In genomic region chr1:227299238-227299637, GRCh38 we compare ENCODE assay signal across 1 cellular context.
A peak's percentile ranks its signal among the peaks of the same experiment; 100 is the strongest.
TF ChIP-seq lines count a peak whose summit lies in the region.

No MANE protein-coding gene starts in this region.

TF ChIP-seq in K562, 482 proteins besides CTCF, POLR2A, EP300 and RAD21 (continued from another document):
- TF ChIP-seq ZNF318 (IDR thresholded peaks at IDR 0.05; ENCODE audit: borderline replicate concordance in 1 of 2, low read depth in 1 of 2) (peak in 1 of 2 experiments; percentile 60; a peak in 1 of 4 replicates), KDM4B (IDR thresholded peaks at IDR 0.05; ENCODE audit: borderline replicate concordance in 2 of 2, low read depth in 1 of 2) (0 out of 4 replicates have a peak, but pooled peaks of 1 of the 2 experiments have one; percentile 60), CREM (IDR thresholded peaks at IDR 0.05; ENCODE audit: low read depth) (no peak), KDM2B (CRISPR knock-in tag; IDR thresholded peaks at IDR 0.05) (no peak), EHMT2 (IDR thresholded peaks at IDR 0.05) (no peak), MXD1 (CRISPR knock-in tag; IDR thresholded peaks at IDR 0.05; ENCODE audit: borderline replicate concordance, poor library complexity, severe bottlenecking) (no peak), BRCA1 (IDR thresholded peaks at IDR 0.05) (0 out of 2 replicates have a peak, but pooled peaks have one; percentile 68), BRCA1 (CRISPR knock-in tag; IDR thresholded peaks at IDR 0.05) (no peak), RBM34 (IDR thresholded peaks at IDR 0.05; ENCODE audit: borderline replicate concordance, insufficient read depth, low read length) (no peak), ZBED1 (IDR thresholded peaks at IDR 0.05) (no peak), EP400 (IDR thresholded peaks at IDR 0.05) (peak; percentile 36; the same call in 1 of the 2 replicates), KHSRP (IDR thresholded peaks at IDR 0.05) (no peak), LEF1 (IDR thresholded peaks at IDR 0.05) (peak; percentile 15; the same call in 1 of the 2 replicates), BRD9 (IDR thresholded peaks at IDR 0.05; ENCODE audit: low read depth, partially characterized antibody) (peak; percentile 22), ZNF592 (IDR thresholded peaks at IDR 0.05) (peak; percentile 41; the same call in 1 of the 2 replicates), MCM7 (IDR thresholded peaks at IDR 0.05) (no peak)
